Comparison of ENCODE assay signal across 1 cellular context in genomic region chr6:108558372-108559096, GRCh38.
TF ChIP-seq lines count a peak whose summit lies in the region.

No MANE protein-coding gene starts in this region.

TF ChIP-seq in K562, 482 proteins besides CTCF, POLR2A, EP300 and RAD21 (continued from another document):
- TF ChIP-seq E4F1 (CRISPR knock-in tag; IDR thresholded peaks at IDR 0.05; ENCODE audit: borderline replicate concordance) (no peak), ETV5 (CRISPR knock-in tag; IDR thresholded peaks at IDR 0.05; ENCODE audit: low read depth) (no peak), HMGN3 (IDR thresholded peaks at IDR 0.05; ENCODE audit: borderline replicate concordance, extremely low read depth, insufficient read length, low read depth, low read length) (peak; percentile 91), ZNF583 (CRISPR knock-in tag; IDR thresholded peaks at IDR 0.05) (0 out of 2 replicates have a peak, but pooled peaks have one; percentile 23), SMAD3 (CRISPR knock-in tag; conservative IDR thresholded peaks at IDR 0.05) (no peak), ZNF764 (CRISPR knock-in tag; IDR thresholded peaks at IDR 0.05; ENCODE audit: low read depth) (no peak), CHD1 (IDR thresholded peaks at IDR 0.05; ENCODE audit: low read length) (no peak), COPS2 (conservative IDR thresholded peaks at IDR 0.05) (no peak), PML (IDR thresholded peaks at IDR 0.05; ENCODE audit: low read length) (no peak), FIP1L1 (IDR thresholded peaks at IDR 0.05; ENCODE audit: low read depth, low read length, poor library complexity, severe bottlenecking) (no peak), CCAR2 (IDR thresholded peaks at IDR 0.05; ENCODE audit: low read depth, low read length) (no peak), MTF1 (CRISPR knock-in tag; IDR thresholded peaks at IDR 0.05; ENCODE audit: borderline replicate concordance) (no peak), ZNF121 (CRISPR knock-in tag; conservative IDR thresholded peaks at IDR 0.05) (no peak), MCM7 (IDR thresholded peaks at IDR 0.05) (no peak), IFI16 (CRISPR knock-in tag; IDR thresholded peaks at IDR 0.05) (no peak), HNRNPL (IDR thresholded peaks at IDR 0.05; ENCODE audit: low read depth, low read length) (no peak), FOXO4 (CRISPR knock-in tag; IDR thresholded peaks at IDR 0.05) (no peak), CBX2 (IDR thresholded peaks at IDR 0.05; ENCODE audit: insufficient read depth, low read length, poor library complexity, severe bottlenecking) (no peak), PHF20 (IDR thresholded peaks at IDR 0.05; ENCODE audit: partially characterized antibody) (no peak), ZNF347 (CRISPR knock-in tag; IDR thresholded peaks at IDR 0.05; ENCODE audit: low read depth) (no peak), MBD2 (IDR thresholded peaks at IDR 0.05; ENCODE audit: borderline replicate concordance, low read depth) (peak; percentile 75; the same call in 1 of the 2 replicates), MLX (CRISPR knock-in tag; conservative IDR thresholded peaks at IDR 0.05) (no peak), ZNF785 (CRISPR knock-in tag; IDR thresholded peaks at IDR 0.05) (no peak), SNAPC5 (CRISPR knock-in tag; IDR thresholded peaks at IDR 0.05) (no peak), STAG1 (CRISPR knock-in tag; IDR thresholded peaks at IDR 0.05; ENCODE audit: borderline replicate concordance) (no peak), ELF2 (CRISPR knock-in tag; IDR thresholded peaks at IDR 0.05) (no peak)
- TF ChIP-seq, protein P1, sequence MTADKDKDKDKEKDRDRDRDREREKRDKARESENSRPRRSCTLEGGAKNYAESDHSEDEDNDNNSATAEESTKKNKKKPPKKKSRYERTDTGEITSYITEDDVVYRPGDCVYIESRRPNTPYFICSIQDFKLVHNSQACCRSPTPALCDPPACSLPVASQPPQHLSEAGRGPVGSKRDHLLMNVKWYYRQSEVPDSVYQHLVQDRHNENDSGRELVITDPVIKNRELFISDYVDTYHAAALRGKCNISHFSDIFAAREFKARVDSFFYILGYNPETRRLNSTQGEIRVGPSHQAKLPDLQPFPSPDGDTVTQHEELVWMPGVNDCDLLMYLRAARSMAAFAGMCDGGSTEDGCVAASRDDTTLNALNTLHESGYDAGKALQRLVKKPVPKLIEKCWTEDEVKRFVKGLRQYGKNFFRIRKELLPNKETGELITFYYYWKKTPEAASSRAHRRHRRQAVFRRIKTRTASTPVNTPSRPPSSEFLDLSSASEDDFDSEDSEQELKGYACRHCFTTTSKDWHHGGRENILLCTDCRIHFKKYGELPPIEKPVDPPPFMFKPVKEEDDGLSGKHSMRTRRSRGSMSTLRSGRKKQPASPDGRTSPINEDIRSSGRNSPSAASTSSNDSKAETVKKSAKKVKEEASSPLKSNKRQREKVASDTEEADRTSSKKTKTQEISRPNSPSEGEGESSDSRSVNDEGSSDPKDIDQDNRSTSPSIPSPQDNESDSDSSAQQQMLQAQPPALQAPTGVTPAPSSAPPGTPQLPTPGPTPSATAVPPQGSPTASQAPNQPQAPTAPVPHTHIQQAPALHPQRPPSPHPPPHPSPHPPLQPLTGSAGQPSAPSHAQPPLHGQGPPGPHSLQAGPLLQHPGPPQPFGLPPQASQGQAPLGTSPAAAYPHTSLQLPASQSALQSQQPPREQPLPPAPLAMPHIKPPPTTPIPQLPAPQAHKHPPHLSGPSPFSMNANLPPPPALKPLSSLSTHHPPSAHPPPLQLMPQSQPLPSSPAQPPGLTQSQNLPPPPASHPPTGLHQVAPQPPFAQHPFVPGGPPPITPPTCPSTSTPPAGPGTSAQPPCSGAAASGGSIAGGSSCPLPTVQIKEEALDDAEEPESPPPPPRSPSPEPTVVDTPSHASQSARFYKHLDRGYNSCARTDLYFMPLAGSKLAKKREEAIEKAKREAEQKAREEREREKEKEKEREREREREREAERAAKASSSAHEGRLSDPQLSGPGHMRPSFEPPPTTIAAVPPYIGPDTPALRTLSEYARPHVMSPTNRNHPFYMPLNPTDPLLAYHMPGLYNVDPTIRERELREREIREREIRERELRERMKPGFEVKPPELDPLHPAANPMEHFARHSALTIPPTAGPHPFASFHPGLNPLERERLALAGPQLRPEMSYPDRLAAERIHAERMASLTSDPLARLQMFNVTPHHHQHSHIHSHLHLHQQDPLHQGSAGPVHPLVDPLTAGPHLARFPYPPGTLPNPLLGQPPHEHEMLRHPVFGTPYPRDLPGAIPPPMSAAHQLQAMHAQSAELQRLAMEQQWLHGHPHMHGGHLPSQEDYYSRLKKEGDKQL (CRISPR knock-in tag; IDR thresholded peaks at IDR 0.05; ENCODE audit: borderline replicate concordance), result no peak
- TF ChIP-seq, protein P2, sequence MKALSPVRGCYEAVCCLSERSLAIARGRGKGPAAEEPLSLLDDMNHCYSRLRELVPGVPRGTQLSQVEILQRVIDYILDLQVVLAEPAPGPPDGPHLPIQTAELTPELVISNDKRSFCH (CRISPR knock-in tag; IDR thresholded peaks at IDR 0.05), result no peak
- TF ChIP-seq, protein P2 (tag; IDR thresholded peaks at IDR 0.05), result no peak
